1 cellular context compared by ENCODE assay signal in genomic region chr4:40507977-40508376, GRCh38.
TF ChIP-seq lines count a peak whose summit lies in the region.

No MANE protein-coding gene starts in this region.

TF ChIP-seq in WTC11, 78 proteins besides CTCF, POLR2A, EP300 and RAD21 (continued from another document):
- no peak for TF ChIP-seq ARID4B (CRISPR knock-in tag; IDR thresholded peaks at IDR 0.05; ENCODE audit: borderline replicate concordance)
- TF ChIP-seq NR2C2 (CRISPR knock-in tag; IDR thresholded peaks at IDR 0.05), result no peak
- no peak for TF ChIP-seq ZSCAN18 (CRISPR knock-in tag; IDR thresholded peaks at IDR 0.05)
- TF ChIP-seq ZNF425 (CRISPR knock-in tag; conservative IDR thresholded peaks at IDR 0.05), result no peak
- TF ChIP-seq ATF6 (CRISPR knock-in tag; IDR thresholded peaks at IDR 0.05), result no peak
- no peak for TF ChIP-seq EMX1 (CRISPR knock-in tag; IDR thresholded peaks at IDR 0.05)
- no peak for TF ChIP-seq ESRRA (CRISPR knock-in tag; IDR thresholded peaks at IDR 0.05; ENCODE audit: borderline replicate concordance)
- no peak for TF ChIP-seq CDX4 (CRISPR knock-in tag; IDR thresholded peaks at IDR 0.05; ENCODE audit: borderline replicate concordance)
